Comparison of ENCODE assay signal across 1 cellular context in genomic region chr17:78596871-78597635, GRCh38.
A peak's percentile ranks its signal among the peaks of the same experiment; 100 is the strongest.
TF ChIP-seq lines count a peak whose summit lies in the region.

No MANE protein-coding gene starts in this region.

TF ChIP-seq in GM12878, 131 proteins besides CTCF, POLR2A, EP300 and RAD21:
- TF ChIP-seq EGR1 (IDR thresholded peaks at IDR 0.05; ENCODE audit: borderline replicate concordance in 1 of 2, low read depth in 2 of 2, low read length in 2 of 2) (no peak), KDM1A (IDR thresholded peaks at IDR 0.05; ENCODE audit: borderline replicate concordance) (no peak), STAT1 (conservative IDR thresholded peaks at IDR 0.05) (no peak), CHD1 (IDR thresholded peaks at IDR 0.05; ENCODE audit: low read depth, low read length) (no peak), ZBTB40 (IDR thresholded peaks at IDR 0.05; ENCODE audit: borderline replicate concordance) (0 out of 2 replicates have a peak, but pooled peaks have one; percentile 46)
